ENCODE assay signal across 18 cellular contexts in the genomic region with DNA sequence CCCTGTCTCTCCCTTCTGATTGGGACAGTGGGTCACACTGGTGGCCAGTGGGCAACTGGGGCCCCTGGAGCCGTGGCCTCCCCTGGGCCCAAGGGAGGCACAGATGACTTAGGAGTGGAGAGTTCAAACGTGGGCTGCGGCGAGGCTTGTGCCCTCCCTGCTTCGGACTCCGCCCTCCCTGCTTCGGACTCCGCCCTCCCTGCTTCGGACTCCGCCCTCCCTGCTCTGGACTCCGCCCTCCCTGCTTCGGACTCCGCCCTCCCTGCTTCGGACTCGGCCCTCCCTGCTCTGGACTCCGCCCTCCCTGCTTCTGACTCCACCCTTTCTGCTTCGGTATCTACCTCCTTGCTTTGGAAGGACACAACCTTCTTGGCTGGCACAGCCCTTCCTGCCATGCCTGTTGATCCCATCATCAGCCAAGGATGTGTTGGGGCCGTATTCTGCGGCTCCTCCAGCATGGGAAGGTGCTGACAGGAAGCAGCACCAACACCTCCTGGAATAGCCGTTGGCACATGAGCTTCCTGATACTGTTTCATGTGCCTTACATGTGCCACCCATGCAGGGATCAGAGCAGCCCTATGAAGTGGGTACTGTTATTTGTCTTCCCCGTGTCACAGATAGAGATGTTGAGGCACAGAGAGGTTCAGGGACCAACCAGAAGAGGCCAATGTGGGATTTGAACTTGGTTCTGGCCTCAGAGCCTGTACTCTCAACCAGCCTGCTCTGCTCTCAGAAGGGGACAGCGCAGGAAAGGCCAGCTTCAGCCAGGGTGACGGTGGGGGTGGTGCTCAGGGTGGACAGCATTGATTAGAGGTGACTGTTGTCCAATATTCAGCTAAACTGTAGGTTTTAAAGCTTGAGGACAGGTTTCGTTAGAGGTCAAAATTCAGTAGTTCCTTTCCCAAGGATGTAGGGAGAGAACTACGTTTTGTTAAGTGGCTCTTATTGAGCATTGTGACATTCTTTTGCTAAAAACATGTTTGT.
DNase-seq lines count a peak whose midpoint lies in the region; ATAC-seq and TF ChIP-seq lines count a peak whose summit lies in the region.
"Had no signal": no experiment of that assay in that cellular context is flagged by ENCODE, and none has a peak within 500 bp of the region (broad histone marks: within the 10 kb centered on the region; RNA-seq: fewer than 3 reads in every experiment).

No MANE protein-coding gene starts in this region.

- WGBS in thyroid gland, 2 donors = 94 to 97% methylated on average over 24 to 25 of the region's 25 CpGs

- H3K27me3 ChIP-seq in SJSA1 (replicated peaks) (no peaks in the 10 kb centered on the region), thyroid gland (no peaks in the 10 kb centered on the region)
- H3K27me3 ChIP-seq: esophagus muscularis mucosa had no signal

- no peak for TF ChIP-seq CTCF in progenitor cell of endocrine pancreas (IDR thresholded peaks at IDR 0.05; ENCODE audit: unreplicated experiment)
- TF ChIP-seq CTCF in thyroid gland (IDR thresholded peaks at IDR 0.05) = no peak

- H3K9me3 ChIP-seq in SJSA1 (replicated peaks) (no peaks in the 10 kb centered on the region), thyroid gland (no peaks in the 10 kb centered on the region)
- H3K9me3 ChIP-seq: Caco-2, esophagus muscularis mucosa had no signal

- ATAC-seq in left cardiac atrium (peak; percentile 89 to 91), HG03280 (IDR thresholded peaks at IDR 0.05; ENCODE audit: unreplicated experiment) (no peak)

- peaks cover 52% of the 10 kb centered on the region for H3K4me1 ChIP-seq in SJSA1 (replicated peaks)
- peaks cover 21 to 32% of the 10 kb centered on the region in 2 donors for H3K4me1 ChIP-seq in thyroid gland
- H3K4me1 ChIP-seq: Caco-2 had no signal

- CTCF ChIA-PET in HEK293T (lab: Yijun Ruan, JAX) = no interaction called here

- POLR2A ChIA-PET in HEK293T (lab: Yijun Ruan, JAX) = no interaction called here

- no peak for TF ChIP-seq POLR2A in thyroid gland (IDR thresholded peaks at IDR 0.05)

- peak overlapping the region; percentile 21 for H3K27ac Mint-ChIP-seq in progenitor cell of endocrine pancreas
- H3K27ac Mint-ChIP-seq: activated CD4-positive, alpha-beta T cell treated with anti-CD3 and anti-CD28 coated beads, Interleukin-2, amount 10 ng/mL, durations not matched to agents 7 days and 5 days; activated naive CD4-positive, alpha-beta T cell treated with anti-CD3 and anti-CD28 coated beads, Interleukin-2, amount 50 U/mL, for 24 hours; dendritic cell treated with granulocyte-macrophage colony-stimulating factor and Interleukin-4, amounts not matched to agents 40 ng/mL and 50 ng/mL, for 4 days; mesothelial cell of epicardium had no signal

- H3K9me3 Mint-ChIP-seq in progenitor cell of endocrine pancreas (ENCODE audit: low read depth) = peaks cover 16% of the 10 kb centered on the region
- H3K9me3 Mint-ChIP-seq: activated CD4-positive, alpha-beta T cell treated with anti-CD3 and anti-CD28 coated beads, Interleukin-2, amount 10 ng/mL, durations not matched to agents 7 days and 5 days; activated naive CD4-positive, alpha-beta T cell treated with anti-CD3 and anti-CD28 coated beads, Interleukin-2, amount 50 U/mL, for 24 hours had no signal

- H3K27me3 Mint-ChIP-seq in progenitor cell of endocrine pancreas = peaks cover 9% of the 10 kb centered on the region
- H3K27me3 Mint-ChIP-seq: activated CD4-positive, alpha-beta T cell treated with anti-CD3 and anti-CD28 coated beads, Interleukin-2, amount 10 ng/mL, durations not matched to agents 7 days and 5 days; activated naive CD4-positive, alpha-beta T cell treated with anti-CD3 and anti-CD28 coated beads, Interleukin-2, amount 50 U/mL, for 24 hours; dendritic cell treated with granulocyte-macrophage colony-stimulating factor and Interleukin-4, amounts not matched to agents 40 ng/mL and 50 ng/mL, for 4 days had no signal

- H3K36me3 Mint-ChIP-seq in progenitor cell of endocrine pancreas (ENCODE audit: insufficient read depth) = peaks cover 26% of the 10 kb centered on the region

- peak overlapping the region; percentile 67 for H3K27ac ChIP-seq in SJSA1
- H3K27ac ChIP-seq in thyroid gland = no peak overlapping the region
- H3K27ac ChIP-seq: esophagus muscularis mucosa had no signal

- intact Hi-C loops in left cardiac atrium (cut with DNase I) (no loop called here), thyroid gland (cut with DNase I) (no loop called here)

- DNase-seq in HEK293T (ENCODE audit: extremely low spot score) (no peak), SJSA1 (ENCODE audit: low read depth in 1 of 2, low spot score in 2 of 2) (peak in 1 of 2 experiments; percentile 55), left cardiac atrium (peak; percentile 56), progenitor cell of endocrine pancreas (ENCODE audit: low spot score, unreplicated experiment) (no peak), ureter (ENCODE audit: low spot score) (no peak), thyroid gland (no peak)
- DNase-seq: activated CD4-positive, alpha-beta T cell treated with anti-CD3 and anti-CD28 coated beads, Interleukin-2, amount 10 ng/mL, durations not matched to agents 7 days and 5 days; AML-193; Caco-2; KBM-7; NCI-H1092 treated with DMSO at 0.1 percent for 48 hours; NCI-H524 treated with DMSO at 0.1 percent for 48 hours; stimulated activated CD4-positive, alpha-beta T cell treated with anti-CD3 and anti-CD28 coated beads, Interleukin-2, amount 100 ng/mL, for 24 hours had no signal

- no peak overlapping the region for H3K4me3 Mint-ChIP-seq in progenitor cell of endocrine pancreas (ENCODE audit: low read depth)
- H3K4me3 Mint-ChIP-seq: activated CD4-positive, alpha-beta T cell treated with anti-CD3 and anti-CD28 coated beads, Interleukin-2, amount 10 ng/mL, durations not matched to agents 7 days and 5 days; activated naive CD4-positive, alpha-beta T cell treated with anti-CD3 and anti-CD28 coated beads, Interleukin-2, amount 50 U/mL, for 24 hours; dendritic cell treated with granulocyte-macrophage colony-stimulating factor and Interleukin-4, amounts not matched to agents 40 ng/mL and 50 ng/mL, for 4 days; mesothelial cell of epicardium had no signal

- peaks cover 16% of the 10 kb centered on the region for H3K4me1 Mint-ChIP-seq in progenitor cell of endocrine pancreas (ENCODE audit: low read depth)
- H3K4me1 Mint-ChIP-seq: activated CD4-positive, alpha-beta T cell treated with anti-CD3 and anti-CD28 coated beads, Interleukin-2, amount 10 ng/mL, durations not matched to agents 7 days and 5 days had no signal

- H3K4me3 ChIP-seq in SJSA1 (no peak overlapping the region), thyroid gland (replicated peaks in 1 of 3) (no peak overlapping the region)
- H3K4me3 ChIP-seq: esophagus muscularis mucosa had no signal

- peaks cover 38% of the 10 kb centered on the region for H3K36me3 ChIP-seq in SJSA1
- no peaks in the 10 kb centered on the region for H3K36me3 ChIP-seq in thyroid gland

TF ChIP-seq in HEK293T, 16 proteins besides CTCF, POLR2A, EP300 and RAD21:
- TF ChIP-seq ELF4 (IDR thresholded peaks at IDR 0.05) = no peak
- peak; percentile 29; the same call in 1 of the 2 replicates for TF ChIP-seq SP1 (IDR thresholded peaks at IDR 0.05)
